Comparison of ENCODE assay signal across 14 cellular contexts in genomic region chr7:27139335-27140107, GRCh38. TPM values are rescaled to one million over a fixed set of nuclear protein-coding genes. Genes with fewer than 3 reads are reported as not detected.
DNase-seq lines count a peak whose midpoint lies in the region; TF ChIP-seq lines count a peak whose summit lies in the region.
"Had no signal": no experiment of that assay in that cellular context is flagged by ENCODE, and none has a peak within 500 bp of the region (broad histone marks: within the 10 kb centered on the region; RNA-seq: fewer than 3 reads in every experiment).

No MANE protein-coding gene starts in this region.

- 57 to 68% (median 64%) methylated on average over 40 to 53 of the region's 53 CpGs for WGBS in adrenal gland, 4 donors

- no peaks in the 10 kb centered on the region for H3K9me3 ChIP-seq in BE2C
- H3K9me3 ChIP-seq in adrenal gland (replicated peaks in 1 of 3): no peaks in the 10 kb centered on the region
- no peaks in the 10 kb centered on the region for H3K9me3 ChIP-seq in left ventricle myocardium inferior (replicated peaks)
- H3K9me3 ChIP-seq: tibial artery had no signal

- H3K27ac ChIP-seq in adrenal gland: peak overlapping the region in 4 of 5 donors; percentile 59 to 99 (median 80)
- no peak overlapping the region for H3K27ac ChIP-seq in left ventricle myocardium inferior (replicated peaks)

- H3K9me3 Mint-ChIP-seq in progenitor cell of endocrine pancreas (ENCODE audit: low read depth): no peaks in the 10 kb centered on the region
- H3K9me3 Mint-ChIP-seq in activated T-cell treated with anti-CD3 and anti-CD28 coated beads, Interleukin-2, amount 50 U/mL, for 24 hours: peaks cover 1% of the 10 kb centered on the region
- H3K9me3 Mint-ChIP-seq: activated CD4-positive, alpha-beta T cell treated with anti-CD3 and anti-CD28 coated beads, Interleukin-2, amount 10 ng/mL, durations not matched to agents 24 days and 14 days had no signal

- no peak for TF ChIP-seq POLR2A in adrenal gland (IDR thresholded peaks at IDR 0.05)

- no peaks in the 10 kb centered on the region for H3K4me1 ChIP-seq in BE2C
- peaks cover 15 to 29% of the 10 kb centered on the region in 2 donors for H3K4me1 ChIP-seq in adrenal gland (replicated peaks in 1 of 2)
- H3K4me1 ChIP-seq in left ventricle myocardium inferior: peaks cover 30% of the 10 kb centered on the region

- H3K4me1 Mint-ChIP-seq in progenitor cell of endocrine pancreas (ENCODE audit: low read depth): peaks cover 62% of the 10 kb centered on the region
- H3K4me1 Mint-ChIP-seq in activated T-cell treated with anti-CD3 and anti-CD28 coated beads, Interleukin-2, amount 50 U/mL, for 24 hours (ENCODE audit: low read depth): peaks cover 15% of the 10 kb centered on the region

- H3K4me3 ChIP-seq in BE2C (ENCODE audit: low read depth, low read length): no peak overlapping the region
- H3K4me3 ChIP-seq in adrenal gland: peak overlapping the region in 1 of 4 donors; percentile 25
- H3K4me3 ChIP-seq in left ventricle myocardium inferior: no peak overlapping the region
- H3K4me3 ChIP-seq: tibial artery had no signal

- H3K27me3 ChIP-seq in BE2C: peaks cover 100% of the 10 kb centered on the region
- H3K27me3 ChIP-seq in adrenal gland: no peaks in the 10 kb centered on the region
- peaks cover 100% of the 10 kb centered on the region for H3K27me3 ChIP-seq in left ventricle myocardium inferior (ENCODE audit: low read depth)
- H3K27me3 ChIP-seq: tibial artery had no signal

- peak overlapping the region; percentile 80 for H3K27ac Mint-ChIP-seq in progenitor cell of endocrine pancreas
- H3K27ac Mint-ChIP-seq in activated T-cell treated with anti-CD3 and anti-CD28 coated beads, Interleukin-2, amount 50 U/mL, for 24 hours: no peak overlapping the region
- H3K27ac Mint-ChIP-seq: activated CD4-positive, alpha-beta T cell treated with anti-CD3 and anti-CD28 coated beads, Interleukin-2, amount 10 ng/mL, durations not matched to agents 24 days and 14 days had no signal

- H3K36me3 Mint-ChIP-seq in progenitor cell of endocrine pancreas (ENCODE audit: insufficient read depth): peaks cover 4% of the 10 kb centered on the region
- no peaks in the 10 kb centered on the region for H3K36me3 Mint-ChIP-seq in activated T-cell treated with anti-CD3 and anti-CD28 coated beads, Interleukin-2, amount 50 U/mL, for 24 hours (ENCODE audit: low read depth)

- DNase-seq in BE2C (peak; percentile 6), adrenal gland (peak in 2 of 7 donors; percentile 43 to 56), islet precursor cell (peak; percentile 74), progenitor cell of endocrine pancreas (ENCODE audit: low spot score, unreplicated experiment) (no peak), NCI-H1436 treated with DMSO at 0.1 percent for 48 hours (lab: John Stamatoyannopoulos, UW) (no peak), NK-92 (lab: John Stamatoyannopoulos, UW; ENCODE audit: unreplicated experiment) (no peak), left ventricle myocardium inferior (no peak)
- no peak for DNase-seq in activated T-cell treated with anti-CD3 and anti-CD28 coated beads, Interleukin-2, amount 50 U/mL, for 24 hours
- DNase-seq: activated CD4-positive, alpha-beta T cell treated with anti-CD3 and anti-CD28 coated beads, Interleukin-2, amount 10 ng/mL, durations not matched to agents 24 days and 14 days; foreskin fibroblast; GOT3; NCI-H1105 treated with DMSO at 0.1 percent for 48 hours; NCI-H526 treated with DMSO at 0.1 percent for 48 hours had no signal

- H3K4me3 Mint-ChIP-seq in progenitor cell of endocrine pancreas (ENCODE audit: low read depth): peak overlapping the region; percentile 62
- no peak overlapping the region for H3K4me3 Mint-ChIP-seq in activated T-cell treated with anti-CD3 and anti-CD28 coated beads, Interleukin-2, amount 50 U/mL, for 24 hours
- H3K4me3 Mint-ChIP-seq: activated CD4-positive, alpha-beta T cell treated with anti-CD3 and anti-CD28 coated beads, Interleukin-2, amount 10 ng/mL, durations not matched to agents 24 days and 14 days had no signal

- H3K36me3 ChIP-seq in BE2C: no peaks in the 10 kb centered on the region
- peaks cover 0 to 2% of the 10 kb centered on the region in 2 donors for H3K36me3 ChIP-seq in adrenal gland (replicated peaks in 1 of 2)
- no peaks in the 10 kb centered on the region for H3K36me3 ChIP-seq in left ventricle myocardium inferior

- no peak for TF ChIP-seq CTCF in BE2C (IDR thresholded peaks at IDR 0.05; ENCODE audit: low read depth, low read length)
- no peak for TF ChIP-seq CTCF in adrenal gland (IDR thresholded peaks at IDR 0.05)
- TF ChIP-seq CTCF in progenitor cell of endocrine pancreas (IDR thresholded peaks at IDR 0.05; ENCODE audit: unreplicated experiment): no peak
- TF ChIP-seq CTCF in left ventricle myocardium inferior (IDR thresholded peaks at IDR 0.05; ENCODE audit: borderline replicate concordance): no peak

- peaks cover 12% of the 10 kb centered on the region for H3K27me3 Mint-ChIP-seq in progenitor cell of endocrine pancreas
- H3K27me3 Mint-ChIP-seq in activated T-cell treated with anti-CD3 and anti-CD28 coated beads, Interleukin-2, amount 50 U/mL, for 24 hours: peaks cover 69% of the 10 kb centered on the region

- intact Hi-C loops in adrenal gland (cut with DNase I) (loop anchor here (5.0 kb wide), 1 partner anchor 282 kb away; no protein-coding TSS in a partner anchor), left ventricle myocardium inferior (cut with micrococcal nuclease) (no loop called here)

RNA-seq across cellular contexts. Expression of gene HOXA5, which starts 4.0 kb away (rescaled TPM):
- not detected for polyA plus RNA-seq in BE2C (2012; ENCODE audit: insufficient read depth, insufficient read length, low read depth)
- total RNA-seq in adrenal gland (100 to 1,000 TPM in 1 of 8 donors, 10 to 100 TPM in 7; 39.2 to 132 (median 65.7) TPM), progenitor cell of endocrine pancreas (12.6 and 18.1 TPM in 2 replicates), left ventricle myocardium inferior (not detected)
- polyA plus RNA-seq in adrenal gland: 10 to 100 TPM; 21.8 to 42.0 (median 25.9) TPM
- total RNA-seq: activated CD4-positive, alpha-beta T cell treated with anti-CD3 and anti-CD28 coated beads, Interleukin-2, amount 10 ng/mL, durations not matched to agents 24 days and 14 days had no signal

RNA-seq across cellular contexts. Expression of gene HOXA6, which starts 8.1 kb away (rescaled TPM):
- not detected for polyA plus RNA-seq in BE2C (2012; ENCODE audit: insufficient read depth, insufficient read length, low read depth)
- 10 to 100 TPM in 7 of 8 donors, 1 to 10 TPM in 1; 8.5 to 27.2 (median 16.8) TPM for total RNA-seq in adrenal gland
- polyA plus RNA-seq in adrenal gland: 1 to 10 TPM; 1.3 to 5.6 (median 1.4) TPM
- 0.38 TPM in 1 of 2 replicates, not detected in the other for total RNA-seq in progenitor cell of endocrine pancreas
- total RNA-seq in left ventricle myocardium inferior: not detected
- total RNA-seq: activated CD4-positive, alpha-beta T cell treated with anti-CD3 and anti-CD28 coated beads, Interleukin-2, amount 10 ng/mL, durations not matched to agents 24 days and 14 days had no signal

RNA-seq across cellular contexts. Expression of gene HOXA4, which starts 9.0 kb away (rescaled TPM):
- not detected for polyA plus RNA-seq in BE2C (2012; ENCODE audit: insufficient read depth, insufficient read length, low read depth)
- total RNA-seq in adrenal gland (10 to 100 TPM in 1 of 8 donors, 1 to 10 TPM in 7; 3.5 to 10.9 (median 5.6) TPM), progenitor cell of endocrine pancreas (13.7 TPM in 2 replicates), left ventricle myocardium inferior (not detected)
- polyA plus RNA-seq in adrenal gland: 10 to 100 TPM in 2 of 3 donors, 1 to 10 TPM in 1; 9.3 to 12.6 (median 11.3) TPM
- total RNA-seq: activated CD4-positive, alpha-beta T cell treated with anti-CD3 and anti-CD28 coated beads, Interleukin-2, amount 10 ng/mL, durations not matched to agents 24 days and 14 days had no signal

RNA-seq across cellular contexts. Expression of gene HOXA3, which starts 12.9 kb away (rescaled TPM):
- not detected for polyA plus RNA-seq in BE2C (2012; ENCODE audit: insufficient read depth, insufficient read length, low read depth)
- 10 to 100 TPM in 2 of 8 donors, 1 to 10 TPM in 6; 2.3 to 32.7 (median 4.8) TPM for total RNA-seq in adrenal gland
- 1 to 10 TPM; 1.0 to 3.7 (median 2.8) TPM for polyA plus RNA-seq in adrenal gland
- 77.4 and 85.5 TPM in 2 replicates for total RNA-seq in progenitor cell of endocrine pancreas
- total RNA-seq in left ventricle myocardium inferior: not detected
- total RNA-seq: activated CD4-positive, alpha-beta T cell treated with anti-CD3 and anti-CD28 coated beads, Interleukin-2, amount 10 ng/mL, durations not matched to agents 24 days and 14 days had no signal

RNA-seq across cellular contexts. Expression of gene HOXA7, which starts 17.0 kb away (rescaled TPM):
- polyA plus RNA-seq in BE2C (2012; ENCODE audit: insufficient read depth, insufficient read length, low read depth): not detected
- total RNA-seq in adrenal gland: 10 to 100 TPM; 21.3 to 39.1 (median 24.9) TPM
- 10 to 100 TPM in 2 of 3 donors, 1 to 10 TPM in 1; 9.7 to 25.3 (median 12.4) TPM for polyA plus RNA-seq in adrenal gland
- 1.4 and 1.5 TPM in 2 replicates for total RNA-seq in progenitor cell of endocrine pancreas
- 0.36 TPM for total RNA-seq in left ventricle myocardium inferior
- total RNA-seq: activated CD4-positive, alpha-beta T cell treated with anti-CD3 and anti-CD28 coated beads, Interleukin-2, amount 10 ng/mL, durations not matched to agents 24 days and 14 days had no signal

Comparison
In these comparisons a context has a peak if more than half of its experiments do, and no peak if none do; other contexts are left out.
1. DNase-seq: peak in BE2C (single experiment) and islet precursor cell (single experiment); none in progenitor cell of endocrine pancreas (single experiment), NCI-H1436 treated with DMSO at 0.1 percent for 48 hours (single experiment), activated T-cell treated with anti-CD3 and anti-CD28 coated beads, Interleukin-2, amount 50 U/mL, for 24 hours (single experiment), NK-92 (single experiment) and left ventricle myocardium inferior (single experiment).
2. RNA of gene HOXA5, which starts 4.0 kb away (total RNA-seq): 39.2 to 132 TPM in adrenal gland and 12.6 to 18.1 TPM in progenitor cell of endocrine pancreas; not detected in left ventricle myocardium inferior (single experiment); every median in the first group is over 10 times any median in the second.